Comparison of ENCODE assay signal across 2 cellular contexts in genomic region chr12:78683626-78684025, GRCh38.
TF ChIP-seq lines count a peak whose summit lies in the region.

No MANE protein-coding gene starts in this region.

TF ChIP-seq in A549, 52 proteins besides CTCF, POLR2A, EP300 and RAD21 (continued from another document):
- TF ChIP-seq REST (IDR thresholded peaks at IDR 0.05) = no peak
- no peak for TF ChIP-seq PHF8 (IDR thresholded peaks at IDR 0.05; ENCODE audit: borderline replicate concordance, low read depth)
- TF ChIP-seq TFCP2L1 (CRISPR knock-in tag; IDR thresholded peaks at IDR 0.05) = no peak

TF ChIP-seq in HCT116, 20 proteins besides CTCF, POLR2A, EP300 and RAD21 (continued from another document):
- TF ChIP-seq ELF1 (IDR thresholded peaks at IDR 0.05; ENCODE audit: borderline replicate concordance, low read depth) (no peak), ZNF274 (IDR thresholded peaks at IDR 0.05; ENCODE audit: low read depth, low read length) (no peak), YY1 (IDR thresholded peaks at IDR 0.05; ENCODE audit: extremely low read depth, insufficient replicate concordance, low read depth, low read length) (no peak)
